ENCODE assay signal across 9 cellular contexts in genomic region chr1:113871597-113872113, GRCh38. TPM values are rescaled to one million over a fixed set of nuclear protein-coding genes. Genes with fewer than 3 reads are reported as not detected.
DNase-seq lines count a peak whose midpoint lies in the region; TF ChIP-seq lines count a peak whose summit lies in the region.
"Had no signal": no experiment of that assay in that cellular context is flagged by ENCODE, and none has a peak within 500 bp of the region (broad histone marks: within the 10 kb centered on the region; RNA-seq: fewer than 3 reads in every experiment).

Gene PTPN22, minus strand, starts transcription at chr1:113871712.

- H3K4me3 Mint-ChIP-seq in HFFc6, result peak within 1 kb of the TSS; percentile 55
- H3K4me3 Mint-ChIP-seq: brain had no signal

- peak within 1 kb of the TSS; percentile 54 for H3K4me3 ChIP-seq in GM12875 (ENCODE audit: low read depth, low read length)
- H3K4me3 ChIP-seq in fibroblast of mammary gland (ENCODE audit: control insufficient read depth, low read depth, low read length), result no peak within 1 kb of the TSS

- peak within 1 kb of the TSS; percentile 72 for H3K27ac Mint-ChIP-seq in HFFc6
- H3K27ac Mint-ChIP-seq: brain had no signal

- 0 out of 2 replicates have a peak, but pooled peaks cover 4% of the 10 kb centered on the region for H3K27me3 Mint-ChIP-seq in HFFc6 (ENCODE audit: insufficient read depth)

- DNase-seq in HFFc6, result peak; percentile 82
- DNase-seq in NCI-H226, result peak; percentile 59
- peak; percentile 53 for DNase-seq in activated CD8-positive, alpha-beta memory T cell treated with anti-CD3 and anti-CD28 coated beads, Interleukin-2, amount 50 U/mL, for 24 hours (ENCODE audit: extremely low read depth)
- peak; percentile 77 for DNase-seq in fibroblast of mammary gland (ENCODE audit: low read depth)
- peak; percentile 60 to 65 for DNase-seq in stimulated activated CD4-positive, alpha-beta T cell treated with anti-CD3 and anti-CD28 coated beads, Interleukin-12 subunit alpha, Interleukin-12 subunit beta, amount 100 ng/mL, for 24 hours (ENCODE audit: low read depth in 2 of 2)
- no peak for DNase-seq in NCI-H1105 treated with DMSO at 0.1 percent for 48 hours (lab: John Stamatoyannopoulos, UW)
- DNase-seq in LoVo (ENCODE audit: low spot score), result no peak

- no peaks in the 10 kb centered on the region for H3K36me3 Mint-ChIP-seq in HFFc6 (ENCODE audit: low read depth)
- H3K36me3 Mint-ChIP-seq: brain had no signal

- H3K4me1 Mint-ChIP-seq in HFFc6 (ENCODE audit: low read depth), result peaks cover 64% of the 10 kb centered on the region
- H3K4me1 Mint-ChIP-seq: brain had no signal

- no peak for TF ChIP-seq CTCF in GM12875 (IDR thresholded peaks at IDR 0.05; ENCODE audit: borderline replicate concordance, insufficient read depth, low read depth, low read length)
- no peak for TF ChIP-seq CTCF in HFFc6 (IDR thresholded peaks at IDR 0.05)
- no peak for TF ChIP-seq CTCF in fibroblast of mammary gland (conservative IDR thresholded peaks at IDR 0.05; ENCODE audit: control insufficient read depth, insufficient read depth, low read depth, low read length)

- no peaks in the 10 kb centered on the region for H3K9me3 Mint-ChIP-seq in HFFc6
- H3K9me3 Mint-ChIP-seq: brain had no signal

RNA-seq across cellular contexts. Expression of gene PTPN22, which starts in this region (rescaled TPM):
- 1 to 10 TPM in 4 of 6 experiments, under 1 TPM in 2; 0.71 to 1.3 (median 1.0) TPM for total RNA-seq in HFFc6 (2021; fragmentation: NEBNext Ultra II Directional; extraction: Animal tissue kit (Norgen Biotek cat#: 25700))

Comparison
In these comparisons a context has a peak if more than half of its experiments do, and no peak if none do; other contexts are left out.
1. DNase-seq: peak in HFFc6 (single experiment), NCI-H226 (single experiment), activated CD8-positive, alpha-beta memory T cell treated with anti-CD3 and anti-CD28 coated beads, Interleukin-2, amount 50 U/mL, for 24 hours (single experiment), fibroblast of mammary gland (single experiment) and stimulated activated CD4-positive, alpha-beta T cell treated with anti-CD3 and anti-CD28 coated beads, Interleukin-12 subunit alpha, Interleukin-12 subunit beta, amount 100 ng/mL, for 24 hours (2 of 2); none in NCI-H1105 treated with DMSO at 0.1 percent for 48 hours (single experiment) and LoVo (single experiment).